1 cellular context compared by ENCODE assay signal in genomic region chr21:44874240-44874496, GRCh38.
TF ChIP-seq lines count a peak whose summit lies in the region.

No MANE protein-coding gene starts in this region.

TF ChIP-seq in HepG2, 621 proteins besides CTCF, POLR2A, EP300 and RAD21 (continues in another document):
- no peak for TF ChIP-seq NR2C2 (CRISPR knock-in tag; IDR thresholded peaks at IDR 0.05; ENCODE audit: borderline replicate concordance)
- no peak for TF ChIP-seq ZNF839 (CRISPR knock-in tag; IDR thresholded peaks at IDR 0.05; ENCODE audit: borderline replicate concordance)
- no peak for TF ChIP-seq NFIC (IDR thresholded peaks at IDR 0.05; ENCODE audit: low read length)
- no peak for TF ChIP-seq PPARG (CRISPR knock-in tag; conservative IDR thresholded peaks at IDR 0.05)
- TF ChIP-seq NAIF1 (CRISPR knock-in tag; IDR thresholded peaks at IDR 0.05; ENCODE audit: borderline replicate concordance), result no peak
- no peak for TF ChIP-seq NONO (IDR thresholded peaks at IDR 0.05)
- TF ChIP-seq NONO (CRISPR knock-in tag; conservative IDR thresholded peaks at IDR 0.05), result no peak
- TF ChIP-seq ZNF333 (CRISPR knock-in tag; IDR thresholded peaks at IDR 0.05; ENCODE audit: borderline replicate concordance), result no peak
- TF ChIP-seq ZNF235 (CRISPR knock-in tag; IDR thresholded peaks at IDR 0.05; ENCODE audit: borderline replicate concordance), result no peak
- TF ChIP-seq RFX5 (IDR thresholded peaks at IDR 0.05; ENCODE audit: low read depth, low read length), result no peak
- no peak for TF ChIP-seq ZNF850 (CRISPR knock-in tag; conservative IDR thresholded peaks at IDR 0.05)
- peak; percentile 92 for TF ChIP-seq ZBTB38 (CRISPR knock-in tag; IDR thresholded peaks at IDR 0.05)
- no peak for TF ChIP-seq RFXANK (CRISPR knock-in tag; IDR thresholded peaks at IDR 0.05)
- TF ChIP-seq IKZF5 (CRISPR knock-in tag; IDR thresholded peaks at IDR 0.05), result no peak
- 0 out of 2 replicates have a peak, but pooled peaks have one; percentile 14 for TF ChIP-seq PAX8 (CRISPR knock-in tag; IDR thresholded peaks at IDR 0.05; ENCODE audit: borderline replicate concordance)
- TF ChIP-seq MIXL1 (CRISPR knock-in tag; IDR thresholded peaks at IDR 0.05), result no peak
- no peak for TF ChIP-seq ZNF256 (CRISPR knock-in tag; conservative IDR thresholded peaks at IDR 0.05)
- peak; percentile 7; the same call in 1 of the 2 replicates for TF ChIP-seq EED (CRISPR knock-in tag; IDR thresholded peaks at IDR 0.05)
- TF ChIP-seq MLX (CRISPR knock-in tag; IDR thresholded peaks at IDR 0.05), result no peak
- TF ChIP-seq ZNF513 (CRISPR knock-in tag; conservative IDR thresholded peaks at IDR 0.05), result no peak
- no peak for TF ChIP-seq HOXA5 (CRISPR knock-in tag; IDR thresholded peaks at IDR 0.05)
- no peak for TF ChIP-seq ZSCAN9 (CRISPR knock-in tag; IDR thresholded peaks at IDR 0.05; ENCODE audit: borderline replicate concordance)
- TF ChIP-seq PATZ1 (CRISPR knock-in tag; IDR thresholded peaks at IDR 0.05), result no peak
- peak; percentile 85 for TF ChIP-seq PRPF4 (IDR thresholded peaks at IDR 0.05; ENCODE audit: low read depth, low read length, poor library complexity, severe bottlenecking)
- no peak for TF ChIP-seq RERE (CRISPR knock-in tag; IDR thresholded peaks at IDR 0.05; ENCODE audit: low read depth)
- no peak for TF ChIP-seq NBN (conservative IDR thresholded peaks at IDR 0.05)
- no peak for TF ChIP-seq FOXA1 (IDR thresholded peaks at IDR 0.05)
- TF ChIP-seq FOXA1 (CRISPR knock-in tag; IDR thresholded peaks at IDR 0.05), result no peak
- 0 out of 2 replicates have a peak, but pooled peaks have one; percentile 6 for TF ChIP-seq POGZ (CRISPR knock-in tag; IDR thresholded peaks at IDR 0.05)
- no peak for TF ChIP-seq MYC (CRISPR knock-in tag; IDR thresholded peaks at IDR 0.05; ENCODE audit: borderline replicate concordance)
- no peak for TF ChIP-seq ETV6 (CRISPR knock-in tag; conservative IDR thresholded peaks at IDR 0.05)
- TF ChIP-seq STAT5B (CRISPR knock-in tag; IDR thresholded peaks at IDR 0.05), result no peak
- 0 out of 2 replicates have a peak, but pooled peaks have one; percentile 8 for TF ChIP-seq ZNF563 (CRISPR knock-in tag; IDR thresholded peaks at IDR 0.05)
- no peak for TF ChIP-seq ZNF260 (CRISPR knock-in tag; IDR thresholded peaks at IDR 0.05; ENCODE audit: borderline replicate concordance, low read depth)
- no peak for TF ChIP-seq ATAD3A (CRISPR knock-in tag; IDR thresholded peaks at IDR 0.05)
- TF ChIP-seq ZNF432 (CRISPR knock-in tag; IDR thresholded peaks at IDR 0.05; ENCODE audit: borderline replicate concordance), result no peak
- TF ChIP-seq ZBTB49 (CRISPR knock-in tag; IDR thresholded peaks at IDR 0.05; ENCODE audit: borderline replicate concordance), result no peak
- TF ChIP-seq NFKBIZ (CRISPR knock-in tag; IDR thresholded peaks at IDR 0.05), result no peak
- TF ChIP-seq ZNF251 (CRISPR knock-in tag; IDR thresholded peaks at IDR 0.05), result no peak
- TF ChIP-seq PAWR (CRISPR knock-in tag; IDR thresholded peaks at IDR 0.05; ENCODE audit: borderline replicate concordance), result no peak
- peak; percentile 3; the same call in 1 of the 2 replicates for TF ChIP-seq CSRNP1 (CRISPR knock-in tag; IDR thresholded peaks at IDR 0.05)
- TF ChIP-seq PBX2 (CRISPR knock-in tag; IDR thresholded peaks at IDR 0.05), result no peak
- TF ChIP-seq MAX (IDR thresholded peaks at IDR 0.05), result no peak
- TF ChIP-seq ZFP62 (CRISPR knock-in tag; IDR thresholded peaks at IDR 0.05), result no peak
- no peak for TF ChIP-seq ZNF616 (CRISPR knock-in tag; IDR thresholded peaks at IDR 0.05; ENCODE audit: low read depth)
- TF ChIP-seq NCOA5 (CRISPR knock-in tag; IDR thresholded peaks at IDR 0.05), result no peak
- TF ChIP-seq YY1 (IDR thresholded peaks at IDR 0.05; ENCODE audit: insufficient read depth, insufficient replicate concordance, low read depth, low read length), result no peak
- TF ChIP-seq ZNF770 (CRISPR knock-in tag; IDR thresholded peaks at IDR 0.05), result 0 out of 2 replicates have a peak, but pooled peaks have one; percentile 1
- TF ChIP-seq TBL1XR1 (IDR thresholded peaks at IDR 0.05; ENCODE audit: borderline replicate concordance, low read length, partially characterized antibody), result no peak
- no peak for TF ChIP-seq PITX1 (CRISPR knock-in tag; IDR thresholded peaks at IDR 0.05)
- peak; percentile 51; the same call in 1 of the 2 replicates for TF ChIP-seq ATF7-NPFF (CRISPR knock-in tag; IDR thresholded peaks at IDR 0.05; ENCODE audit: low read depth)
- TF ChIP-seq ZNF644 (CRISPR knock-in tag; IDR thresholded peaks at IDR 0.05; ENCODE audit: low read depth), result no peak
